Comparison of ENCODE assay signal across 8 cellular contexts in the genomic region with DNA sequence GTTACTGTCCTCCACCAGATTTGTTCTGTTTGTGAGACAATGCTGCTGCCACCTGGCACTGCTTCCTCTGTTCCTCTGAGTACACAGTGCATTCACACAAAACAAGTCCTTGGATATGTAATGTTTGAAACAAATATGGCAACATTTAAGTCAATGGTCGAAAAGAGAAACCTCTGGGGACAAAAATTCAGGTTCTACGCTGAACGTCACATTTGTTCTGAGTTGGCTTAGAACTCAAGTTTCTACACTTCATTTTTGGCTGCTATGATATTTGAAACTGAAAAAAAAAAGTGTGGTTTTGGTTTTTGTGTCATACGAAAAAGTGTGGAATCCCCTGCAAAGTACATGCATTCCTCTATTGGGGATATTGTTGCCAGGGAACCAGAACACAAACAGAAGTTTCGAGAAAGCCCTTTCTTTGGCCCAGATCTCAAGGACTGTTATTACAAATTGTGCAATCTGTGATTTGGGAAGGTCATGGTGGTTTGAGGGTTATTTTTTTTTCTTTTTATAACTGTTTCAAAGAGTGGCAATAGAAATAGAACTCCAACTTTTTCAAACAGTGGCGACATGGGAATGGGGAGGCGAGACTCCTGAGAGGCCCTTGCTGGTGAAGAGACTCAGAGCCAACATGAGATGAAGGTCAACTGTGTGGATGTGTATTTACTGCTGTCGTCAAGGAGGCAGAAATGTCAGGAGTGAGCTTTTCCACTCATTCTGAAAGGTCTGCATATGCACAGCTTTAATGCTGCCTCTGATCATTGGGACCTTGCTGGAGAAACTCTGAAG.
DNase-seq lines count a peak whose midpoint lies in the region; ATAC-seq and TF ChIP-seq lines count a peak whose summit lies in the region.

No MANE protein-coding gene starts in this region.

- DNase-seq in activated CD4-positive, alpha-beta T cell treated with anti-CD3 and anti-CD28 coated beads for 48 hours: peak; percentile 20
- DNase-seq in activated CD4-positive, alpha-beta T cell treated with anti-CD3 and anti-CD28 coated beads, Interleukin-2, amount 50 U/mL, for 1 hour: no peak
- DNase-seq in astrocyte of the cerebellum (ENCODE audit: low read depth) (peak; percentile 99), mesenchymal stem cell (peak; percentile 99), NCI-H2107 treated with DMSO at 0.1 percent for 48 hours (lab: John Stamatoyannopoulos, UW; ENCODE audit: unreplicated experiment) (no peak), NCI-H2081 treated with DMSO at 0.1 percent for 48 hours (lab: John Stamatoyannopoulos, UW) (no peak), LoVo (ENCODE audit: low spot score) (no peak)

- in situ Hi-C loops in astrocyte of the cerebellum (cut with HindIII; ENCODE audit: low sequenced_read_pairs): loop anchor here (25.0 kb wide), 2 partner anchors 135 to 210 kb away; partner anchors contain the start of genes CUBN and TRDMT1

- H2BK15ac ChIP-seq in mesenchymal stem cell (ENCODE audit: low read depth, poor library complexity, severe bottlenecking): peak overlapping the region; percentile 18

- no peak for TF ChIP-seq CTCF in astrocyte of the cerebellum (IDR thresholded peaks at IDR 0.05; ENCODE audit: low read depth, low read length, missing control alignments)

- H3K79me1 ChIP-seq in mesenchymal stem cell (replicated peaks; ENCODE audit: low read length, poor library complexity, severe bottlenecking): no peaks in the 10 kb centered on the region

- H3K18ac ChIP-seq in mesenchymal stem cell (ENCODE audit: low read depth in 1 of 2, low read length in 2 of 2): peak overlapping the region; percentile 46 to 59

- ATAC-seq in HG03432 (IDR thresholded peaks at IDR 0.05; ENCODE audit: unreplicated experiment): peak; percentile 80

- peak overlapping the region; percentile 69 for H3K27ac ChIP-seq in mesenchymal stem cell (ENCODE audit: low read length, poor library complexity, severe bottlenecking)

- peak overlapping the region; percentile 94 for H3K9ac ChIP-seq in mesenchymal stem cell (ENCODE audit: low read length)

- peaks cover 11% of the 10 kb centered on the region for H3K4me1 ChIP-seq in mesenchymal stem cell (ENCODE audit: control insufficient read depth, insufficient read depth, low read depth, low read length)

- 52% methylated on average over 8 of the region's 8 CpGs for WGBS in mesenchymal stem cell

- peak overlapping the region; percentile 42 for H4K8ac ChIP-seq in mesenchymal stem cell (ENCODE audit: low read length)

- H3K4ac ChIP-seq in mesenchymal stem cell (ENCODE audit: low read depth in 1 of 2, low read length in 2 of 2): peak overlapping the region in 1 of 2 experiments; percentile 32

- peak overlapping the region; percentile 44 for H2AK5ac ChIP-seq in mesenchymal stem cell (ENCODE audit: low read length, severe bottlenecking)

- peaks cover 9% of the 10 kb centered on the region for H3K9me3 ChIP-seq in mesenchymal stem cell (ENCODE audit: control insufficient read depth, low read length)

- H3K27me3 ChIP-seq in mesenchymal stem cell (ENCODE audit: control insufficient read depth in 1 of 2, insufficient read depth in 1 of 2, low read length in 2 of 2): no peaks in the 10 kb centered on the region

- no peaks in the 10 kb centered on the region for H3K36me3 ChIP-seq in mesenchymal stem cell (ENCODE audit: control insufficient read depth in 1 of 2, insufficient read depth in 2 of 2, low read depth in 1 of 2, low read length in 2 of 2)

- no peak overlapping the region for H3K14ac ChIP-seq in mesenchymal stem cell (ENCODE audit: low read length in 2 of 2)

- no peak overlapping the region for H3K4me2 ChIP-seq in mesenchymal stem cell (ENCODE audit: low read length, poor library complexity, severe bottlenecking)

- no peak overlapping the region for H2BK120ac ChIP-seq in mesenchymal stem cell (ENCODE audit: low read depth, low read length)

- H3K23ac ChIP-seq in mesenchymal stem cell (ENCODE audit: low read length in 2 of 2): no peak overlapping the region

- H2AFZ ChIP-seq in mesenchymal stem cell (ENCODE audit: low read depth, low read length): no peak overlapping the region

- no peak overlapping the region for H2BK5ac ChIP-seq in mesenchymal stem cell (ENCODE audit: low read depth, low read length, poor library complexity, severe bottlenecking)

- H3K4me3 ChIP-seq in astrocyte of the cerebellum (ENCODE audit: low read depth, low read length) (no peak overlapping the region), mesenchymal stem cell (ENCODE audit: insufficient read depth in 1 of 2, low read depth in 1 of 2, low read length in 2 of 2) (peak overlapping the region in 1 of 2 experiments; percentile 48)

- H2BK12ac ChIP-seq in mesenchymal stem cell (ENCODE audit: low read length in 2 of 2): peak overlapping the region; percentile 87 to 89

- H4K91ac ChIP-seq in mesenchymal stem cell (ENCODE audit: low read length): no peak overlapping the region

Comparison
In these comparisons a context has a peak if more than half of its experiments do, and no peak if none do; other contexts are left out.
1. DNase-seq: peak in activated CD4-positive, alpha-beta T cell treated with anti-CD3 and anti-CD28 coated beads for 48 hours (single experiment), astrocyte of the cerebellum (single experiment) and mesenchymal stem cell (single experiment); none in activated CD4-positive, alpha-beta T cell treated with anti-CD3 and anti-CD28 coated beads, Interleukin-2, amount 50 U/mL, for 1 hour (single experiment), NCI-H2107 treated with DMSO at 0.1 percent for 48 hours (single experiment), NCI-H2081 treated with DMSO at 0.1 percent for 48 hours (single experiment) and LoVo (single experiment).